ENCODE assay signal across 1 cellular context in genomic region chr1:165928075-165928731, GRCh38.
A peak's percentile ranks its signal among the peaks of the same experiment; 100 is the strongest.
TF ChIP-seq lines count a peak whose summit lies in the region.

No MANE protein-coding gene starts in this region.

TF ChIP-seq in HepG2, 621 proteins besides CTCF, POLR2A, EP300 and RAD21 (continued from another document and continues in another):
- TF ChIP-seq AHDC1 (CRISPR knock-in tag; IDR thresholded peaks at IDR 0.05; ENCODE audit: borderline replicate concordance) (no peak), STAG1 (CRISPR knock-in tag; IDR thresholded peaks at IDR 0.05) (peak; percentile 53), ZNF33A (CRISPR knock-in tag; IDR thresholded peaks at IDR 0.05; ENCODE audit: borderline replicate concordance) (no peak), KMT2B (CRISPR knock-in tag; IDR thresholded peaks at IDR 0.05) (no peak), ZSCAN29 (CRISPR knock-in tag; conservative IDR thresholded peaks at IDR 0.05) (no peak), ZFYVE20 (CRISPR knock-in tag; IDR thresholded peaks at IDR 0.05; ENCODE audit: borderline replicate concordance, low read depth) (no peak), AHR (CRISPR knock-in tag; IDR thresholded peaks at IDR 0.05) (no peak), ZNF713 (CRISPR knock-in tag; IDR thresholded peaks at IDR 0.05) (no peak), GTF2F1 (IDR thresholded peaks at IDR 0.05; ENCODE audit: low read length) (no peak), ZNF121 (CRISPR knock-in tag; IDR thresholded peaks at IDR 0.05) (no peak), HIC2 (CRISPR knock-in tag; IDR thresholded peaks at IDR 0.05; ENCODE audit: low read depth) (no peak), ARID3A (IDR thresholded peaks at IDR 0.05; ENCODE audit: low read depth, low read length) (peak; percentile 29; the same call in 1 of the 2 replicates), GPN1 (CRISPR knock-in tag; IDR thresholded peaks at IDR 0.05; ENCODE audit: borderline replicate concordance) (no peak), CCAR2 (optimal IDR thresholded peaks at IDR 0.05; ENCODE audit: low read depth, low read length) (no peak), RELA (CRISPR knock-in tag; IDR thresholded peaks at IDR 0.05) (no peak), MTA1 (CRISPR knock-in tag; IDR thresholded peaks at IDR 0.05; ENCODE audit: borderline replicate concordance) (no peak), TGIF2 (CRISPR knock-in tag; IDR thresholded peaks at IDR 0.05) (0 out of 2 replicates have a peak, but pooled peaks have one; percentile 19), KLF13 (CRISPR knock-in tag; IDR thresholded peaks at IDR 0.05) (no peak), ZNF652 (CRISPR knock-in tag; IDR thresholded peaks at IDR 0.05; ENCODE audit: borderline replicate concordance, low read depth) (no peak)
- TF ChIP-seq, protein P1, sequence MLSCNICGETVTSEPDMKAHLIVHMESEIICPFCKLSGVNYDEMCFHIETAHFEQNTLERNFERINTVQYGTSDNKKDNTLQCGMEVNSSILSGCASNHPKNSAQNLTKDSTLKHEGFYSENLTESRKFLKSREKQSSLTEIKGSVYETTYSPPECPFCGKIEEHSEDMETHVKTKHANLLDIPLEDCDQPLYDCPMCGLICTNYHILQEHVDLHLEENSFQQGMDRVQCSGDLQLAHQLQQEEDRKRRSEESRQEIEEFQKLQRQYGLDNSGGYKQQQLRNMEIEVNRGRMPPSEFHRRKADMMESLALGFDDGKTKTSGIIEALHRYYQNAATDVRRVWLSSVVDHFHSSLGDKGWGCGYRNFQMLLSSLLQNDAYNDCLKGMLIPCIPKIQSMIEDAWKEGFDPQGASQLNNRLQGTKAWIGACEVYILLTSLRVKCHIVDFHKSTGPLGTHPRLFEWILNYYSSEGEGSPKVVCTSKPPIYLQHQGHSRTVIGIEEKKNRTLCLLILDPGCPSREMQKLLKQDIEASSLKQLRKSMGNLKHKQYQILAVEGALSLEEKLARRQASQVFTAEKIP (CRISPR knock-in tag; IDR thresholded peaks at IDR 0.05; ENCODE audit: borderline replicate concordance), result no peak
- TF ChIP-seq, protein P2, sequence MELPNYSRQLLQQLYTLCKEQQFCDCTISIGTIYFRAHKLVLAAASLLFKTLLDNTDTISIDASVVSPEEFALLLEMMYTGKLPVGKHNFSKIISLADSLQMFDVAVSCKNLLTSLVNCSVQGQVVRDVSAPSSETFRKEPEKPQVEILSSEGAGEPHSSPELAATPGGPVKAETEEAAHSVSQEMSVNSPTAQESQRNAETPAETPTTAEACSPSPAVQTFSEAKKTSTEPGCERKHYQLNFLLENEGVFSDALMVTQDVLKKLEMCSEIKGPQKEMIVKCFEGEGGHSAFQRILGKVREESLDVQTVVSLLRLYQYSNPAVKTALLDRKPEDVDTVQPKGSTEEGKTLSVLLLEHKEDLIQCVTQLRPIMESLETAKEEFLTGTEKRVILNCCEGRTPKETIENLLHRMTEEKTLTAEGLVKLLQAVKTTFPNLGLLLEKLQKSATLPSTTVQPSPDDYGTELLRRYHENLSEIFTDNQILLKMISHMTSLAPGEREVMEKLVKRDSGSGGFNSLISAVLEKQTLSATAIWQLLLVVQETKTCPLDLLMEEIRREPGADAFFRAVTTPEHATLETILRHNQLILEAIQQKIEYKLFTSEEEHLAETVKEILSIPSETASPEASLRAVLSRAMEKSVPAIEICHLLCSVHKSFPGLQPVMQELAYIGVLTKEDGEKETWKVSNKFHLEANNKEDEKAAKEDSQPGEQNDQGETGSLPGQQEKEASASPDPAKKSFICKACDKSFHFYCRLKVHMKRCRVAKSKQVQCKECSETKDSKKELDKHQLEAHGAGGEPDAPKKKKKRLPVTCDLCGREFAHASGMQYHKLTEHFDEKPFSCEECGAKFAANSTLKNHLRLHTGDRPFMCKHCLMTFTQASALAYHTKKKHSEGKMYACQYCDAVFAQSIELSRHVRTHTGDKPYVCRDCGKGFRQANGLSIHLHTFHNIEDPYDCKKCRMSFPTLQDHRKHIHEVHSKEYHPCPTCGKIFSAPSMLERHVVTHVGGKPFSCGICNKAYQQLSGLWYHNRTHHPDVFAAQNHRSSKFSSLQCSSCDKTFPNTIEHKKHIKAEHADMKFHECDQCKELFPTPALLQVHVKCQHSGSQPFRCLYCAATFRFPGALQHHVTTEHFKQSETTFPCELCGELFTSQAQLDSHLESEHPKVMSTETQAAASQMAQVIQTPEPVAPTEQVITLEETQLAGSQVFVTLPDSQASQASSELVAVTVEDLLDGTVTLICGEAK (IDR thresholded peaks at IDR 0.05), result no peak
- TF ChIP-seq, protein P2 (CRISPR knock-in tag; IDR thresholded peaks at IDR 0.05), result no peak
- TF ChIP-seq, protein P3, sequence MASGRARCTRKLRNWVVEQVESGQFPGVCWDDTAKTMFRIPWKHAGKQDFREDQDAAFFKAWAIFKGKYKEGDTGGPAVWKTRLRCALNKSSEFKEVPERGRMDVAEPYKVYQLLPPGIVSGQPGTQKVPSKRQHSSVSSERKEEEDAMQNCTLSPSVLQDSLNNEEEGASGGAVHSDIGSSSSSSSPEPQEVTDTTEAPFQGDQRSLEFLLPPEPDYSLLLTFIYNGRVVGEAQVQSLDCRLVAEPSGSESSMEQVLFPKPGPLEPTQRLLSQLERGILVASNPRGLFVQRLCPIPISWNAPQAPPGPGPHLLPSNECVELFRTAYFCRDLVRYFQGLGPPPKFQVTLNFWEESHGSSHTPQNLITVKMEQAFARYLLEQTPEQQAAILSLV (CRISPR knock-in tag; IDR thresholded peaks at IDR 0.05; ENCODE audit: borderline replicate concordance), result no peak
- TF ChIP-seq, protein P4, sequence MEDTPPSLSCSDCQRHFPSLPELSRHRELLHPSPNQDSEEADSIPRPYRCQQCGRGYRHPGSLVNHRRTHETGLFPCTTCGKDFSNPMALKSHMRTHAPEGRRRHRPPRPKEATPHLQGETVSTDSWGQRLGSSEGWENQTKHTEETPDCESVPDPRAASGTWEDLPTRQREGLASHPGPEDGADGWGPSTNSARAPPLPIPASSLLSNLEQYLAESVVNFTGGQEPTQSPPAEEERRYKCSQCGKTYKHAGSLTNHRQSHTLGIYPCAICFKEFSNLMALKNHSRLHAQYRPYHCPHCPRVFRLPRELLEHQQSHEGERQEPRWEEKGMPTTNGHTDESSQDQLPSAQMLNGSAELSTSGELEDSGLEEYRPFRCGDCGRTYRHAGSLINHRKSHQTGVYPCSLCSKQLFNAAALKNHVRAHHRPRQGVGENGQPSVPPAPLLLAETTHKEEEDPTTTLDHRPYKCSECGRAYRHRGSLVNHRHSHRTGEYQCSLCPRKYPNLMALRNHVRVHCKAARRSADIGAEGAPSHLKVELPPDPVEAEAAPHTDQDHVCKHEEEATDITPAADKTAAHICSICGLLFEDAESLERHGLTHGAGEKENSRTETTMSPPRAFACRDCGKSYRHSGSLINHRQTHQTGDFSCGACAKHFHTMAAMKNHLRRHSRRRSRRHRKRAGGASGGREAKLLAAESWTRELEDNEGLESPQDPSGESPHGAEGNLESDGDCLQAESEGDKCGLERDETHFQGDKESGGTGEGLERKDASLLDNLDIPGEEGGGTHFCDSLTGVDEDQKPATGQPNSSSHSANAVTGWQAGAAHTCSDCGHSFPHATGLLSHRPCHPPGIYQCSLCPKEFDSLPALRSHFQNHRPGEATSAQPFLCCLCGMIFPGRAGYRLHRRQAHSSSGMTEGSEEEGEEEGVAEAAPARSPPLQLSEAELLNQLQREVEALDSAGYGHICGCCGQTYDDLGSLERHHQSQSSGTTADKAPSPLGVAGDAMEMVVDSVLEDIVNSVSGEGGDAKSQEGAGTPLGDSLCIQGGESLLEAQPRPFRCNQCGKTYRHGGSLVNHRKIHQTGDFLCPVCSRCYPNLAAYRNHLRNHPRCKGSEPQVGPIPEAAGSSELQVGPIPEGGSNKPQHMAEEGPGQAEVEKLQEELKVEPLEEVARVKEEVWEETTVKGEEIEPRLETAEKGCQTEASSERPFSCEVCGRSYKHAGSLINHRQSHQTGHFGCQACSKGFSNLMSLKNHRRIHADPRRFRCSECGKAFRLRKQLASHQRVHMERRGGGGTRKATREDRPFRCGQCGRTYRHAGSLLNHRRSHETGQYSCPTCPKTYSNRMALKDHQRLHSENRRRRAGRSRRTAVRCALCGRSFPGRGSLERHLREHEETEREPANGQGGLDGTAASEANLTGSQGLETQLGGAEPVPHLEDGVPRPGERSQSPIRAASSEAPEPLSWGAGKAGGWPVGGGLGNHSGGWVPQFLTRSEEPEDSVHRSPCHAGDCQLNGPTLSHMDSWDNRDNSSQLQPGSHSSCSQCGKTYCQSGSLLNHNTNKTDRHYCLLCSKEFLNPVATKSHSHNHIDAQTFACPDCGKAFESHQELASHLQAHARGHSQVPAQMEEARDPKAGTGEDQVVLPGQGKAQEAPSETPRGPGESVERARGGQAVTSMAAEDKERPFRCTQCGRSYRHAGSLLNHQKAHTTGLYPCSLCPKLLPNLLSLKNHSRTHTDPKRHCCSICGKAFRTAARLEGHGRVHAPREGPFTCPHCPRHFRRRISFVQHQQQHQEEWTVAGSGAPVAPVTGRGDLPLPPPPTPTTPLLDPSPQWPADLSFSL (CRISPR knock-in tag; IDR thresholded peaks at IDR 0.05), result no peak
